ENCODE assay signal across 8 cellular contexts in the genomic region with DNA sequence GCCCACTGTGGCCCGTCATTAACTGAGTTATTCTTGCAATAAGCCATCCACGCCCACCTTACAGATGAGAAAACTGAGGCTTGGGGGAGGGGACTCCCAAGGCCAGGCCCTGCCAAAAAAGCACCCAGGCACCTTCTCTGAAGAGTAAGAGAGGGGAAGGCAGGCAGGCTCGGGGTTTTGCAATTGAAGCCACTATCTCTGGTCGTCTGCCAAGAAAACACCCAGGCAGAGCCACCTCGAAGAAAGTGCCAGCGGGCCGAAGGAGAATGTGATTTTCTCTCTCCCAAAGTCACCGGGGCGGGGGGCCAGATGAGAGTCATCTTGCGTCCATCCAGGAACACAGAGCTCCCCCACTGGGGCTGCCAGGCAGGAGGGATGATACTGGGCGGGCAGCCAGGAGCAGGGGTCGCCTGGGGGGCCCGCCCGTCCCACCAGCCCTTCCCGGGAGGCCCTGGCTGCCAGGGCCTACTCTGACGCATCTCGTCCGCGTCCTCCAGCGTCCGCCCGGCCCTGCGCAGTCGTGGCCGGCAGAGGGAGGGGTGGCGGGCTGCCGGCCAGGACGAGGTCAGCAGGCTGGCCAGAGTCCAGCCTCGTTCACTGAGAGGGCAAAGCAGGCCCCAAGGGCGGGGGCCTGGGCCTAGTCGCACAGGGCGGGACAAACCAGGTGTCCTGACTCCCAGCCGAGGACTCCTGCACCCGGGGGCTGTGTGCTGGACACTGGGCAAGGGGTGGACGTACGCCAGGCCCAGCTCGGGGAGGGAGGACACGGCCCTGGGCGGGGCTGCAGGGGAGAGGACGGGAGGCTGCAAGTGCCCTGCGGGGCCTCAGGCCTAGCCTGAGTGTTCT.
DNase-seq lines count a peak whose midpoint lies in the region; ATAC-seq and TF ChIP-seq lines count a peak whose summit lies in the region.

No MANE protein-coding gene starts in this region.

- H3K4me1 ChIP-seq in gastrocnemius medialis (peaks cover 75 to 83% of the 10 kb centered on the region in 2 donors), foreskin keratinocyte (no peaks in the 10 kb centered on the region)

- ATAC-seq in gastrocnemius medialis (peak; percentile 70 to 75), foreskin keratinocyte (no peak)

- DNase-seq in GM04504 (ENCODE audit: low read depth) = peak; percentile 90
- DNase-seq in astrocyte of the hippocampus (ENCODE audit: low read depth, low spot score) = peak; percentile 97
- DNase-seq in hypothalamus (lab: John Stamatoyannopoulos, UW) = peak in 50 of 51 donors; percentile 30 to 92 (median 82)
- peak; percentile 93 to 99 for DNase-seq in gastrocnemius medialis
- DNase-seq in foreskin keratinocyte = no peak
- DNase-seq in SW480 (ENCODE audit: low spot score) = no peak
- no peak for DNase-seq in activated CD4-positive, alpha-beta T cell treated with anti-CD3 and anti-CD28 coated beads for 48 hours
- no peak for DNase-seq in GOT3 (lab: John Stamatoyannopoulos, UW)

- in situ Hi-C loops in gastrocnemius medialis (cut with MboI; ENCODE audit: low sequenced_read_pairs in 4 of 4) = loop anchor here in 3 of 4 donors (25.0 kb wide), 2 partner anchors 93 to 393 kb away; no protein-coding TSS in a partner anchor

- H3K9me3 ChIP-seq in gastrocnemius medialis = no peaks in the 10 kb centered on the region

- TF ChIP-seq CTCF in gastrocnemius medialis (IDR thresholded peaks at IDR 0.05 in 4 of 5, conservative IDR thresholded peaks at IDR 0.05 in 1 of 5) (peak; percentile 58 to 82 (median 74)), foreskin keratinocyte (conservative IDR thresholded peaks at IDR 0.05) (no peak)

- peaks cover 0 to 13% of the 10 kb centered on the region in 2 donors for H3K36me3 ChIP-seq in gastrocnemius medialis

- intact Hi-C loops in gastrocnemius medialis (cut with DNase I; ENCODE audit: low total_unique reads) = loop anchor here (1.0 to 5.0 kb wide), 5 partner anchors 18 to 198 kb away; a partner anchor contains a TSS

- TF ChIP-seq POLR2A in gastrocnemius medialis (IDR thresholded peaks at IDR 0.05) = peak; percentile 49 to 60

- H3K27me3 ChIP-seq in gastrocnemius medialis = no peaks in the 10 kb centered on the region
- no peaks in the 10 kb centered on the region for H3K27me3 ChIP-seq in foreskin keratinocyte

- H3K27ac ChIP-seq in gastrocnemius medialis (peak overlapping the region; percentile 93 to 98 (median 97)), foreskin keratinocyte (no peak overlapping the region)

- H3K4me3 ChIP-seq in gastrocnemius medialis = peak overlapping the region in 3 of 4 donors; percentile 30 to 41 (median 35)

Comparison
In these comparisons a context has a peak if more than half of its experiments do, and no peak if none do; other contexts are left out.
1. DNase-seq: peak in GM04504 (single experiment), astrocyte of the hippocampus (single experiment), hypothalamus (50 of 51) and gastrocnemius medialis (2 of 2); none in foreskin keratinocyte (0 of 2), SW480 (single experiment), activated CD4-positive, alpha-beta T cell treated with anti-CD3 and anti-CD28 coated beads for 48 hours (single experiment) and GOT3 (single experiment).